10 cellular contexts compared by ENCODE assay signal in genomic region chr4:24557036-24558022, GRCh38. TPM values are rescaled to one million over a fixed set of nuclear protein-coding genes. Genes with fewer than 3 reads are reported as not detected.
A peak's percentile ranks its signal among the peaks of the same experiment; 100 is the strongest.
DNase-seq lines count a peak whose midpoint lies in the region; ATAC-seq and TF ChIP-seq lines count a peak whose summit lies in the region.
"Had no signal": no experiment of that assay in that cellular context is flagged by ENCODE, and none has a peak within 500 bp of the region (broad histone marks: within the 10 kb centered on the region; RNA-seq: fewer than 3 reads in every experiment).

No MANE protein-coding gene starts in this region.

- peaks cover 39 to 71% (median 65%) of the 10 kb centered on the region in 4 donors for H3K4me1 Mint-ChIP-seq in CD4-positive, CD25-positive, alpha-beta regulatory T cell
- H3K4me1 Mint-ChIP-seq in HFFc6 (ENCODE audit: low read depth) (peaks cover 80% of the 10 kb centered on the region), immature natural killer cell (peaks cover 62 to 85% of the 10 kb centered on the region in 2 donors)
- peaks cover 49% of the 10 kb centered on the region for H3K4me1 Mint-ChIP-seq in activated CD8-positive, alpha-beta T cell treated with anti-CD3 and anti-CD28 coated beads, Interleukin-2, amount 10 ng/mL, durations not matched to agents 7 days and 5 days (ENCODE audit: low read depth)

- H3K36me3 Mint-ChIP-seq in CD4-positive, CD25-positive, alpha-beta regulatory T cell: peaks cover 35% of the 10 kb centered on the region
- H3K36me3 Mint-ChIP-seq in HFFc6 (ENCODE audit: low read depth) (peaks cover 23% of the 10 kb centered on the region), immature natural killer cell (peaks cover 6 to 22% (median 10%) of the 10 kb centered on the region in 3 donors)
- peaks cover 69% of the 10 kb centered on the region for H3K36me3 Mint-ChIP-seq in activated CD8-positive, alpha-beta T cell treated with anti-CD3 and anti-CD28 coated beads, Interleukin-2, amount 10 ng/mL, durations not matched to agents 7 days and 5 days (ENCODE audit: low read depth)

- peak; percentile 77 to 82 for ATAC-seq in CD4-positive, CD25-positive, alpha-beta regulatory T cell (ENCODE audit: low read depth in 2 of 2)
- peak; percentile 54 for ATAC-seq in activated CD8-positive, alpha-beta T cell treated with anti-CD3 and anti-CD28 coated beads, Interleukin-2, amount 10 ng/mL, durations not matched to agents 7 days and 5 days

- peak overlapping the region; percentile 58 for H3K4me3 ChIP-seq in CD4-positive, CD25-positive, alpha-beta regulatory T cell (ENCODE audit: low read depth, low read length)

- peaks cover 35% of the 10 kb centered on the region for H3K36me3 ChIP-seq in CD4-positive, CD25-positive, alpha-beta regulatory T cell (ENCODE audit: control insufficient read depth, insufficient read depth, low read length)

- CTCF ChIA-PET in activated CD8-positive, alpha-beta T cell treated with anti-CD3 and anti-CD28 coated beads, Interleukin-2, amount 10 ng/mL, durations not matched to agents 7 days and 5 days (lab: Charles Lee): interaction anchor here (1.0 to 2.2 kb wide), 6 partner anchors 15 to 81 kb away, joined by 3 to 8 read pairs (median 4); no protein-coding TSS in a partner anchor

- no peaks in the 10 kb centered on the region for H3K9me3 ChIP-seq in CD4-positive, CD25-positive, alpha-beta regulatory T cell (ENCODE audit: control insufficient read depth in 2 of 2, low read length in 2 of 2)

- DNase-seq in CD4-positive, CD25-positive, alpha-beta regulatory T cell: peak in 1 of 3 donors; percentile 46
- DNase-seq in HFFc6 (peak; percentile 45), immature natural killer cell (no peak), DMS153 treated with DMSO at 0.1 percent for 48 hours (lab: John Stamatoyannopoulos, UW; ENCODE audit: unreplicated experiment) (no peak), mesenteric fat pad (ENCODE audit: low spot score) (no peak), NCI-H345 treated with DMSO at 0.1 percent for 48 hours (lab: John Stamatoyannopoulos, UW; ENCODE audit: unreplicated experiment) (no peak), iPS-NIHi7 (ENCODE audit: extremely low spot score) (no peak)
- no peak for DNase-seq in activated CD8-positive, alpha-beta T cell treated with anti-CD3 and anti-CD28 coated beads, Interleukin-2, amount 10 ng/mL, durations not matched to agents 7 days and 5 days
- DNase-seq: H7, NCI-H1417 treated with DMSO at 0.1 percent for 48 hours had no signal

- peak overlapping the region; percentile 24 to 89 (median 58) for H3K4me3 Mint-ChIP-seq in CD4-positive, CD25-positive, alpha-beta regulatory T cell
- H3K4me3 Mint-ChIP-seq in HFFc6: peak overlapping the region; percentile 70
- H3K4me3 Mint-ChIP-seq in activated CD8-positive, alpha-beta T cell treated with anti-CD3 and anti-CD28 coated beads, Interleukin-2, amount 10 ng/mL, durations not matched to agents 7 days and 5 days: peak overlapping the region; percentile 23
- peak overlapping the region in 4 of 5 donors; percentile 1 to 41 (median 13) for H3K4me3 Mint-ChIP-seq in immature natural killer cell

- no peak overlapping the region for H3K27ac ChIP-seq in CD4-positive, CD25-positive, alpha-beta regulatory T cell (ENCODE audit: insufficient read depth, low read length, poor library complexity, severe bottlenecking)

- H3K4me1 ChIP-seq in CD4-positive, CD25-positive, alpha-beta regulatory T cell (ENCODE audit: control insufficient read depth, insufficient read depth, low read length, poor library complexity, severe bottlenecking): peaks cover 53% of the 10 kb centered on the region

- H3K27me3 ChIP-seq in CD4-positive, CD25-positive, alpha-beta regulatory T cell (ENCODE audit: control insufficient read depth, insufficient read depth, low read length): no peaks in the 10 kb centered on the region

- TF ChIP-seq CTCF in HFFc6 (IDR thresholded peaks at IDR 0.05): no peak

- peaks cover 0 to 4% (median 0%) of the 10 kb centered on the region in 7 donors for H3K9me3 Mint-ChIP-seq in CD4-positive, CD25-positive, alpha-beta regulatory T cell
- H3K9me3 Mint-ChIP-seq in HFFc6 (peaks cover 4% of the 10 kb centered on the region; the same call in 1 of the 2 replicates), immature natural killer cell (no peaks in the 10 kb centered on the region)
- no peaks in the 10 kb centered on the region for H3K9me3 Mint-ChIP-seq in activated CD8-positive, alpha-beta T cell treated with anti-CD3 and anti-CD28 coated beads, Interleukin-2, amount 10 ng/mL, durations not matched to agents 7 days and 5 days (ENCODE audit: insufficient read depth)

- H3K27ac Mint-ChIP-seq in CD4-positive, CD25-positive, alpha-beta regulatory T cell: peak overlapping the region; percentile 52 to 73 (median 56)
- peak overlapping the region; percentile 69 for H3K27ac Mint-ChIP-seq in HFFc6
- peak overlapping the region; percentile 34 for H3K27ac Mint-ChIP-seq in activated CD8-positive, alpha-beta T cell treated with anti-CD3 and anti-CD28 coated beads, Interleukin-2, amount 10 ng/mL, durations not matched to agents 7 days and 5 days
- H3K27ac Mint-ChIP-seq in immature natural killer cell: peak overlapping the region in 5 of 6 donors; percentile 28 to 69 (median 48)

- POLR2A ChIA-PET in activated CD8-positive, alpha-beta T cell treated with anti-CD3 and anti-CD28 coated beads, Interleukin-2, amount 10 ng/mL, durations not matched to agents 7 days and 5 days (lab: Charles Lee): interaction anchor here (2.3 kb wide), 1 partner anchor 27 kb away, joined by 13 read pairs; the partner anchor contains the start of gene DHX15

- no peaks in the 10 kb centered on the region for H3K27me3 Mint-ChIP-seq in CD4-positive, CD25-positive, alpha-beta regulatory T cell
- H3K27me3 Mint-ChIP-seq in HFFc6 (ENCODE audit: insufficient read depth) (no peaks in the 10 kb centered on the region), immature natural killer cell (ENCODE audit: low read depth in 3 of 3) (no peaks in the 10 kb centered on the region)
- no peaks in the 10 kb centered on the region for H3K27me3 Mint-ChIP-seq in activated CD8-positive, alpha-beta T cell treated with anti-CD3 and anti-CD28 coated beads, Interleukin-2, amount 10 ng/mL, durations not matched to agents 7 days and 5 days (ENCODE audit: low read depth)

RNA-seq across cellular contexts. Expression of gene DHX15, which starts 27.0 kb away (rescaled TPM):
- 169 TPM for total RNA-seq in CD4-positive, CD25-positive, alpha-beta regulatory T cell
- 10 to 100 TPM; 43.2 to 72.0 (median 50.4) TPM for polyA plus RNA-seq in CD4-positive, CD25-positive, alpha-beta regulatory T cell
- 100 to 1,000 TPM in 5 of 6 experiments, 10 to 100 TPM in 1; 98.9 to 117 (median 110) TPM for total RNA-seq in HFFc6 (2021; fragmentation: NEBNext Ultra II Directional; extraction: Animal tissue kit (Norgen Biotek cat#: 25700))
- 100 to 1,000 TPM; 193 to 198 TPM for total RNA-seq in activated CD8-positive, alpha-beta T cell treated with anti-CD3 and anti-CD28 coated beads, Interleukin-2, amount 10 ng/mL, durations not matched to agents 7 days and 5 days
- 10 to 100 TPM; 41.7 to 71.4 (median 65.4) TPM for polyA plus RNA-seq in immature natural killer cell
- total RNA-seq in mesenteric fat pad: 112 TPM

Comparison
In these comparisons a context has a peak if more than half of its experiments do, and no peak if none do; other contexts are left out.
1. H3K4me3 Mint-ChIP-seq: peak in every context shown above with its lines; median percentile 70 in HFFc6; 58 in CD4-positive, CD25-positive, alpha-beta regulatory T cell; 23 in activated CD8-positive, alpha-beta T cell treated with anti-CD3 and anti-CD28 coated beads, Interleukin-2, amount 10 ng/mL, durations not matched to agents 7 days and 5 days; 13 in immature natural killer cell.